ENCODE assay signal across 8 cellular contexts in the genomic region with DNA sequence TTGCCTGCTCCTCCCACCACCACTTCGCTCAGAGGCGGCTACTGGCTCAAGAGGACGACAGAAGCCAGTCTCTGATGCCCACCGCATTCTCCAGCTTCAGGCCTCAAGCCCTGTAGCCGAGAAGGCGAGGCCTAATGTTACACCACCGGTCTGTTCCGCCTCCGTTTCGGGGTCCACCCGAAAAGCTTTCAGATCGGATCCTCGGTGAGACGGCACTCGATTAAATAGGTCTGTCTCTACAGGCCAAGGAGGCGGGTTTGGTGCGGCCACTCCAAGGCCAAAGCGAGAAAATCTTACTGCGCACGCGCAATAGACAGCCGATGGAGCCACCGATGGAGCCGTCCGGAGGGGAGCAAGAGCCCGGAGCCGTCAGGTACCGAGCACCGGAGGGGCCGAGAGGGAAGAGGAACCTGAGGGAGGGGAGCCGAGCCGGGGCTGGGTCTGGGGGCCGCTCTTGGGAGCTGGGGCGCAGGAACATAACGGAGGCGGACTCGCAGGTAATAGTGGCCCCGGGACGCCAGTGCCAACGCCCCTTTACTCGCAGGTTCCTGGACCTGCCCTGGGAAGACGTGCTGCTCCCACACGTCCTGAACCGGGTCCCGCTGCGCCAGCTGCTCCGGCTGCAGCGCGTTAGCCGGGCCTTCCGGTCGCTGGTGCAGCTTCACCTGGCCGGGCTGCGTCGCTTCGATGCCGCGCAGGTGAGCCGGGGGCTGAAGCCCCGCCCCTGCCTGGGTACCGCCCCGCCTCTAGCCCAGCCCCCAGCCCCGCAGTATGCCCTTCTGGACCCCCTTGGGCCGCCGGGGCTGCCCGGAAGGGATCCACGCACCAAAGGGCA. TPM values are rescaled to one million over a fixed set of nuclear protein-coding genes. Genes with fewer than 3 reads are reported as not detected.
DNase-seq lines count a peak whose midpoint lies in the region; ATAC-seq and TF ChIP-seq lines count a peak whose summit lies in the region.

A gene with protein sequence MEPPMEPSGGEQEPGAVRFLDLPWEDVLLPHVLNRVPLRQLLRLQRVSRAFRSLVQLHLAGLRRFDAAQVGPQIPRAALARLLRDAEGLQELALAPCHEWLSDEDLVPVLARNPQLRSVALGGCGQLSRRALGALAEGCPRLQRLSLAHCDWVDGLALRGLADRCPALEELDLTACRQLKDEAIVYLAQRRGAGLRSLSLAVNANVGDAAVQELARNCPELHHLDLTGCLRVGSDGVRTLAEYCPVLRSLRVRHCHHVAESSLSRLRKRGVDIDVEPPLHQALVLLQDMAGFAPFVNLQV (plus strand): TSS at position 27 of the 835 bp plus-strand sequence. CDS start 294 bp downstream, at position 321.

- H3K27ac ChIP-seq in right atrium auricular region, result peak within 1 kb of the TSS; percentile 85 to 89
- H3K27ac ChIP-seq in uterus, result peak within 1 kb of the TSS; percentile 92

- H3K36me3 ChIP-seq in right atrium auricular region (peaks cover 8% of the 10 kb centered on the region), uterus (no peaks in the 10 kb centered on the region)

- H3K27me3 ChIP-seq in right atrium auricular region, result peaks cover 0 to 3% of the 10 kb centered on the region in 2 donors
- H3K27me3 ChIP-seq in uterus, result peaks cover 0 to 8% of the 10 kb centered on the region in 2 donors

- peak within 1 kb of the TSS; percentile 71 to 94 for H3K4me3 ChIP-seq in right atrium auricular region
- peak within 1 kb of the TSS; percentile 79 to 92 for H3K4me3 ChIP-seq in uterus

- intact Hi-C loops in T-helper 2 cell treated with Interferon-gamma antibody and Interleukin-4, amounts not matched to agents 100 ng/mL and 5 ng/mL, for 36 hours (cut with micrococcal nuclease), result loop anchor here (1.0 to 5.0 kb wide), 8 partner anchors 11 to 1701 kb away; a partner anchor contains a TSS
- intact Hi-C loops in uterus (cut with DNase I; ENCODE audit: low total_unique reads), result no loop called here

- DNase-seq in NCI-H187 treated with DMSO at 0.1 percent for 48 hours (lab: John Stamatoyannopoulos, UW) (peak; percentile 58), anterior cingulate cortex (lab: John Stamatoyannopoulos, UW) (peak; percentile 74 to 97 (median 94)), right atrium auricular region (ENCODE audit: low spot score) (peak; percentile 99), pulmonary artery endothelial cell (ENCODE audit: low read depth, low spot score) (peak; percentile 79), uterus (peak; percentile 95 to 98)

- H3K4me1 ChIP-seq in right atrium auricular region, result peaks cover 0 to 41% of the 10 kb centered on the region in 2 donors
- peaks cover 0 to 11% of the 10 kb centered on the region in 2 donors for H3K4me1 ChIP-seq in uterus

- peak; percentile 71 for ATAC-seq in GM18498 (IDR thresholded peaks at IDR 0.05; ENCODE audit: unreplicated experiment)
- peak; percentile 76 for ATAC-seq in HG02943 (IDR thresholded peaks at IDR 0.05; ENCODE audit: low read depth, unreplicated experiment)

- no peak for TF ChIP-seq CTCF in right atrium auricular region (IDR thresholded peaks at IDR 0.05)
- TF ChIP-seq CTCF in uterus (IDR thresholded peaks at IDR 0.05), result peak in 1 of 4 experiments; percentile 63

- H3K9me3 ChIP-seq in right atrium auricular region (no peaks in the 10 kb centered on the region), uterus (no peaks in the 10 kb centered on the region)

- peak; percentile 21 to 25 for TF ChIP-seq POLR2A in uterus (IDR thresholded peaks at IDR 0.05)

RNA-seq across cellular contexts. Expression of the gene that starts here (rescaled TPM):
- 9.7 and 10.1 TPM in 2 replicates for total RNA-seq in T-helper 2 cell treated with Interferon-gamma antibody and Interleukin-4, amounts not matched to agents 100 ng/mL and 5 ng/mL, for 36 hours
- 10 to 100 TPM; 16.6 to 21.3 TPM for total RNA-seq in right atrium auricular region
- total RNA-seq in pulmonary artery endothelial cell, result 7.3 and 7.6 TPM in 2 replicates
- total RNA-seq in uterus, result 10 to 100 TPM in 3 of 4 donors, 1 to 10 TPM in 1; 6.8 to 40.0 (median 16.7) TPM

Comparison
In these comparisons a context has a peak if more than half of its experiments do, and no peak if none do; other contexts are left out.
1. Peak in every context shown above with its lines: DNase-seq, ATAC-seq, H3K4me3 ChIP-seq and H3K27ac ChIP-seq.